11 cellular contexts compared by ENCODE assay signal in the genomic region with DNA sequence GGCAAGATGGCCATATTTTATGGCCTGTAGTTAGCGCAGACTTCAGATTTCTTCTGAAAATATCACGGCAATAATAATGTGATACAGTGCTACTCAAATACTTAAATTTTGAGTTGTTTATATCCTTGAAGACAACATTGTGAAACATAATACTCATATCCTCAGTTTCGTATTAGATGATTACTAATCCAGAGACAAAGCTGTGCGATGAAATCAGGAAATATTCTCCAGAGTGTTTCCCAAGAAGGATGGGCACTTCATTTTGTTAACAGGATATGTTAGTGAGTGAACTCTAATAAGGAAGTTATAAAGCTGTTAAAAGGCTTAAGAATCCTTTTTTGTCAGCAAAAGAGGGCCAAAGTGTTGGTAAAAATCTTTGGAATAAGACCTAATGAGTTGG. TPM values are rescaled to one million over a fixed set of nuclear protein-coding genes. Genes with fewer than 3 reads are reported as not detected.
A peak's percentile ranks its signal among the peaks of the same experiment; 100 is the strongest.
DNase-seq lines count a peak whose midpoint lies in the region; ATAC-seq and TF ChIP-seq lines count a peak whose summit lies in the region.
"Had no signal": no experiment of that assay in that cellular context is flagged by ENCODE, and none has a peak within 500 bp of the region (broad histone marks: within the 10 kb centered on the region; RNA-seq: fewer than 3 reads in every experiment).

No MANE protein-coding gene starts in this region.

- no peaks in the 10 kb centered on the region for H4K20me1 ChIP-seq in PC-9 (ENCODE audit: insufficient read depth)
- no peaks in the 10 kb centered on the region for H4K20me1 ChIP-seq in H9 (ENCODE audit: control insufficient read depth, insufficient read depth, insufficient read length)

- H3K9me3 ChIP-seq in CD4-positive, alpha-beta T cell (ENCODE audit: control insufficient read depth, low read length) = no peaks in the 10 kb centered on the region
- no peaks in the 10 kb centered on the region; the same call in 1 of the 2 replicates for H3K9me3 ChIP-seq in PC-9 (ENCODE audit: insufficient read depth, low read depth)
- no peaks in the 10 kb centered on the region for H3K9me3 ChIP-seq in H9 (ENCODE audit: control insufficient read depth, low read depth, low read length)

- H2AK5ac ChIP-seq in H9 (ENCODE audit: insufficient read length, low read length) = no peak overlapping the region

- no peak for TF ChIP-seq CTCF in CD4-positive, alpha-beta T cell (IDR thresholded peaks at IDR 0.05)
- TF ChIP-seq CTCF in PC-9 (conservative IDR thresholded peaks at IDR 0.05) = no peak
- no peak for TF ChIP-seq CTCF in H9 (conservative IDR thresholded peaks at IDR 0.05)

- intact Hi-C loops in CD4-positive, alpha-beta T cell (cut with DNase I, micrococcal nuclease) = no loop called here
- intact Hi-C loops in PC-9 (cut with micrococcal nuclease; ENCODE audit: unreplicated experiment) = no loop called here

- H2BK15ac ChIP-seq in H9 (ENCODE audit: low read depth, low read length) = no peak overlapping the region

- CTCF ChIA-PET in CD4-positive, alpha-beta T cell (lab: Charles Lee) = interaction anchor here (1.0 to 7.2 kb wide), 3 partner anchors 12 to 23 kb away, joined by 3 to 73 read pairs (median 15); no protein-coding TSS in a partner anchor
- CTCF ChIA-PET in PC-9 (lab: Charles Lee) = no interaction called here

- BruUV-seq in PC-9 (replicated peaks; lab: Mats Ljungman, UMichigan) = no TSS peak

- H3K27me3 ChIP-seq in CD4-positive, alpha-beta T cell (ENCODE audit: control insufficient read depth, insufficient read depth, low read length) = no peaks in the 10 kb centered on the region
- no peaks in the 10 kb centered on the region for H3K27me3 ChIP-seq in PC-9 (ENCODE audit: insufficient read depth, low read depth)
- H3K27me3 ChIP-seq in H9 (ENCODE audit: insufficient read depth, low read length) = peaks cover 2% of the 10 kb centered on the region; the same call in 1 of the 2 replicates

- no peak overlapping the region for H3K9ac ChIP-seq in H9 (ENCODE audit: extremely low read depth, insufficient read length, low read length)

- H3K27ac ChIP-seq in CD4-positive, alpha-beta T cell (ENCODE audit: low read depth, low read length) = no peak overlapping the region
- H3K27ac ChIP-seq in PC-9 (peak overlapping the region; percentile 90), H9 (ENCODE audit: insufficient read length, low read depth, low read length) (no peak overlapping the region)

- no peak overlapping the region for H3T11ph ChIP-seq in H9 (ENCODE audit: low read length)

- H3K36me3 Mint-ChIP-seq in CD4-positive, alpha-beta T cell (ENCODE audit: low read depth) = peaks cover 30% of the 10 kb centered on the region
- no peaks in the 10 kb centered on the region; a peak in 1 of 7 replicates for H3K36me3 Mint-ChIP-seq in H9 (ENCODE audit: insufficient read depth in 1 of 3, low read depth in 3 of 3)

- no peak for ATAC-seq in CD4-positive, alpha-beta T cell (ENCODE audit: poor library complexity)
- ATAC-seq in esophagus mucosa (peak; percentile 34), HG03039 (IDR thresholded peaks at IDR 0.05; ENCODE audit: unreplicated experiment) (no peak)

- no peak overlapping the region for H4K8ac ChIP-seq in H9 (replicated peaks; ENCODE audit: insufficient read length, low read depth, low read length)

- H3K9me3 Mint-ChIP-seq in CD4-positive, alpha-beta T cell = no peaks in the 10 kb centered on the region
- no peaks in the 10 kb centered on the region; a peak in 1 of 5 replicates for H3K9me3 Mint-ChIP-seq in H9
- H3K9me3 Mint-ChIP-seq: activated B cell treated with CpG ODN at 0.5 μM for 24 hours had no signal

- no peak overlapping the region for H4K91ac ChIP-seq in H9 (ENCODE audit: insufficient read length, low read depth, low read length)

- WGBS in H9 (ENCODE audit: extremely low coverage, insufficient read length, low lambda C conversion rate) = no CpG with 5 or more reads among the region's 4 CpGs

- peak overlapping the region; percentile 73 for H3K27ac Mint-ChIP-seq in CD4-positive, alpha-beta T cell
- H3K27ac Mint-ChIP-seq in H9 = no peak overlapping the region
- H3K27ac Mint-ChIP-seq: activated B cell treated with CpG ODN at 0.5 μM for 24 hours had no signal

- no peaks in the 10 kb centered on the region for H3K36me3 ChIP-seq in PC-9 (ENCODE audit: low read depth)

- H3K18ac ChIP-seq in H9 (ENCODE audit: insufficient read length, low read depth, low read length) = no peak overlapping the region

- H4K5ac ChIP-seq in H9 (ENCODE audit: insufficient read length, low read depth, low read length) = no peak overlapping the region

- H3K14ac ChIP-seq in H9 (ENCODE audit: insufficient read depth, low read length) = no peak overlapping the region

- H3K23me2 ChIP-seq in H9 (ENCODE audit: insufficient read length, low read depth, low read length, poor library complexity, severe bottlenecking) = peaks cover 3% of the 10 kb centered on the region

- no peak overlapping the region for H2BK12ac ChIP-seq in H9 (ENCODE audit: insufficient read length, low read depth, low read length)

- H3K79me1 ChIP-seq in H9 (ENCODE audit: insufficient read depth, low read depth, low read length, poor library complexity, severe bottlenecking) = no peaks in the 10 kb centered on the region

- H2BK20ac ChIP-seq in H9 (ENCODE audit: low read depth, low read length, poor library complexity, severe bottlenecking) = no peak overlapping the region

- no peak overlapping the region for H3K4ac ChIP-seq in H9 (ENCODE audit: low read depth, low read length)

- H3K23ac ChIP-seq in H9 (ENCODE audit: insufficient read length, low read depth, low read length) = no peak overlapping the region

- H3K4me3 Mint-ChIP-seq in CD4-positive, alpha-beta T cell = peak overlapping the region; percentile 73
- no peak overlapping the region for H3K4me3 Mint-ChIP-seq in H9
- H3K4me3 Mint-ChIP-seq: activated B cell treated with CpG ODN at 0.5 μM for 24 hours had no signal

- no peak for DNase-seq in CD4-positive, alpha-beta T cell
- DNase-seq in PC-9 (peak in 1 of 2 experiments; percentile 81), renal cortical epithelial cell (ENCODE audit: low read depth) (peak; percentile 20), H9 (no peak), NCI-H2196 (lab: John Stamatoyannopoulos, UW; ENCODE audit: unreplicated experiment) (no peak)
- DNase-seq in activated CD8-positive, alpha-beta memory T cell treated with anti-CD3 and anti-CD28 coated beads for 24 hours = no peak
- DNase-seq: activated B cell treated with CpG ODN at 0.5 μM for 24 hours, GF-D8, NCI-H510A had no signal

- H3K4me3 ChIP-seq in PC-9 = peak overlapping the region; percentile 0; the same call in 1 of the 2 replicates

- H2AFZ ChIP-seq in PC-9 (no peak overlapping the region), H9 (ENCODE audit: low read length) (no peak overlapping the region)

- H3K79me2 ChIP-seq in PC-9 (ENCODE audit: low read depth) (no peaks in the 10 kb centered on the region), H9 (ENCODE audit: insufficient read depth, low read length) (no peaks in the 10 kb centered on the region)

- no peaks in the 10 kb centered on the region for H3K9me2 ChIP-seq in PC-9 (ENCODE audit: insufficient read depth)

- no peak overlapping the region for H2BK5ac ChIP-seq in H9 (ENCODE audit: insufficient read length, low read length)

- POLR2A ChIA-PET in CD4-positive, alpha-beta T cell (lab: Charles Lee) = interaction anchor here (1.1 to 14.2 kb wide), 6 partner anchors 10 to 356 kb away, joined by 5 to 1064 read pairs (median 12); partner anchors contain the start of gene PATZ1
- POLR2A ChIA-PET in PC-9 (lab: Charles Lee; ENCODE audit: unreplicated experiment) = interaction anchor here (0.6 to 0.7 kb wide), 2 partner anchors 60 to 308 kb away, joined by 5 to 7 read pairs; no protein-coding TSS in a partner anchor

- peaks cover 24% of the 10 kb centered on the region for H3F3A ChIP-seq in PC-9 (ENCODE audit: insufficient read depth, low read depth)

- H3K4me1 Mint-ChIP-seq in CD4-positive, alpha-beta T cell (ENCODE audit: low read depth) = peaks cover 69% of the 10 kb centered on the region
- H3K4me1 Mint-ChIP-seq in H9 = peaks cover 13 to 20% of the 10 kb centered on the region in 2 experiments

- H3K4me1 ChIP-seq in PC-9 (replicated peaks; ENCODE audit: insufficient read depth) (peaks cover 50% of the 10 kb centered on the region), H9 (ENCODE audit: insufficient read depth, low read length) (no peaks in the 10 kb centered on the region; the same call in 1 of the 2 replicates)

- no peak overlapping the region for H3K56ac ChIP-seq in H9 (ENCODE audit: insufficient read length, low read depth, low read length)

- H2BK120ac ChIP-seq in H9 (ENCODE audit: low read depth, low read length, poor library complexity, severe bottlenecking) = no peak overlapping the region

- no peaks in the 10 kb centered on the region for H3K27me3 Mint-ChIP-seq in CD4-positive, alpha-beta T cell
- H3K27me3 Mint-ChIP-seq in H9 (ENCODE audit: low read depth) = peaks cover 6% of the 10 kb centered on the region
- H3K27me3 Mint-ChIP-seq: activated B cell treated with CpG ODN at 0.5 μM for 24 hours had no signal

- H3K4me2 ChIP-seq in PC-9 (peak overlapping the region; percentile 61), H9 (ENCODE audit: insufficient read depth, insufficient read length, low read length) (no peak overlapping the region)

RNA-seq across cellular contexts. Expression of gene PIK3IP1, which starts 4.0 kb away (rescaled TPM):
- 1,000 to 10,000 TPM; 1,063 to 1,072 TPM for total RNA-seq in CD4-positive, alpha-beta T cell
- total RNA-seq in PC-9 (2021) (15.7 and 17.4 TPM in 2 replicates), esophagus mucosa (5.8 TPM), renal cortical epithelial cell (28.5 and 30.9 TPM in 2 replicates), H9 (2021) (0.87 and 0.92 TPM in 2 replicates)

RNA-seq across cellular contexts. Expression of gene PATZ1, which starts 49.9 kb away (rescaled TPM):
- total RNA-seq in CD4-positive, alpha-beta T cell = 10 to 100 TPM; 54.4 to 58.3 TPM
- total RNA-seq in PC-9 (2021) = 27.9 and 28.2 TPM in 2 replicates
- 6.2 TPM for total RNA-seq in esophagus mucosa
- 17.7 and 19.2 TPM in 2 replicates for total RNA-seq in renal cortical epithelial cell
- 118 and 120 TPM in 2 replicates for total RNA-seq in H9 (2021)

Comparison
In these comparisons a context has a peak if more than half of its experiments do, and no peak if none do; other contexts are left out.
1. RNA of gene PIK3IP1, which starts 4.0 kb away (total RNA-seq): 1,063 to 1,072 TPM in CD4-positive, alpha-beta T cell; 28.5 to 30.9 TPM in renal cortical epithelial cell, 15.7 to 17.4 TPM in PC-9, 5.8 TPM in esophagus mucosa (single experiment) and 0.87 to 0.92 TPM in H9; every median in the first group is over 10 times any median in the second.